9 cellular contexts compared by ENCODE assay signal in genomic region chr20:46255440-46256104, GRCh38. TPM values are rescaled to one million over a fixed set of nuclear protein-coding genes. Genes with fewer than 3 reads are reported as not detected.
DNase-seq lines count a peak whose midpoint lies in the region; ATAC-seq, FAIRE-seq and TF ChIP-seq lines count a peak whose summit lies in the region.
"Had no signal": no experiment of that assay in that cellular context is flagged by ENCODE, and none has a peak within 500 bp of the region (broad histone marks: within the 10 kb centered on the region; RNA-seq: fewer than 3 reads in every experiment).

No MANE protein-coding gene starts in this region.

- no peak for FAIRE-seq in small intestine (lab: Jason Lieb, UNC)
- FAIRE-seq: A549 had no signal

- CTCF ChIA-PET in activated CD4-positive, alpha-beta T cell treated with anti-CD3 and anti-CD28 coated beads for 36 hours (lab: Charles Lee), result interaction anchor here (1.0 kb wide), 1 partner anchor 93 kb away, joined by 3 read pairs; no protein-coding TSS in a partner anchor

- H3K4me1 Mint-ChIP-seq in activated CD4-positive, alpha-beta T cell treated with anti-CD3 and anti-CD28 coated beads for 36 hours, result no peaks in the 10 kb centered on the region

- no peaks in the 10 kb centered on the region for H3K4me1 ChIP-seq in small intestine (ENCODE audit: control insufficient read depth in 2 of 2, insufficient read depth in 1 of 2, low read depth in 1 of 2, low read length in 1 of 2)
- H3K4me1 ChIP-seq: A549 had no signal

- H3K9me3 ChIP-seq in small intestine (ENCODE audit: control insufficient read depth, low read depth), result no peaks in the 10 kb centered on the region
- H3K9me3 ChIP-seq: A549 had no signal

- WGBS in small intestine, 3 donors, result 44 to 54% (median 51%) methylated on average over 8 of the region's 8 CpGs

- peaks cover 0 to 24% of the 10 kb centered on the region in 2 donors for H3K27me3 ChIP-seq in small intestine (ENCODE audit: control insufficient read depth in 2 of 2, insufficient read depth in 2 of 2, low read length in 2 of 2)

- no peaks in the 10 kb centered on the region for H3K36me3 ChIP-seq in small intestine (ENCODE audit: control insufficient read depth in 2 of 2, insufficient read depth in 2 of 2, low read length in 2 of 2)

- no peak overlapping the region for H3K4me3 ChIP-seq in fibroblast of pulmonary artery (replicated peaks; ENCODE audit: low read depth, low read length)
- H3K4me3 ChIP-seq in small intestine (ENCODE audit: low read depth in 1 of 2, low read length in 2 of 2), result no peak overlapping the region
- H3K4me3 ChIP-seq: A549 had no signal

- ATAC-seq in activated CD4-positive, alpha-beta T cell treated with anti-CD3 and anti-CD28 coated beads for 36 hours, result no peak
- ATAC-seq in HG03521 (IDR thresholded peaks at IDR 0.05; ENCODE audit: unreplicated experiment), result no peak
- ATAC-seq: A549 had no signal

- DNase-seq in activated CD4-positive, alpha-beta T cell treated with anti-CD3 and anti-CD28 coated beads for 36 hours, result peak; percentile 29
- no peak for DNase-seq in activated CD4-positive, alpha-beta T cell treated with anti-CD3 and anti-CD28 coated beads, Interleukin-2, amount 50 U/mL, for 48 hours
- DNase-seq in NCI-H82 (lab: John Stamatoyannopoulos, UW) (peak; percentile 98), fibroblast of pulmonary artery (ENCODE audit: low read depth) (peak; percentile 58), small intestine (peak; percentile 81), retina (no peak), RKO (ENCODE audit: low spot score) (no peak)

- H3K27ac ChIP-seq in small intestine (ENCODE audit: low read depth in 1 of 2, low read length in 1 of 2), result no peak overlapping the region
- H3K27ac ChIP-seq: A549 had no signal

- no peak for TF ChIP-seq CTCF in fibroblast of pulmonary artery (IDR thresholded peaks at IDR 0.05; ENCODE audit: low read length, missing control alignments)

- no peaks in the 10 kb centered on the region for H3K9me3 Mint-ChIP-seq in activated CD4-positive, alpha-beta T cell treated with anti-CD3 and anti-CD28 coated beads for 36 hours (ENCODE audit: low read depth)

- no peak overlapping the region for H3K4me3 Mint-ChIP-seq in activated CD4-positive, alpha-beta T cell treated with anti-CD3 and anti-CD28 coated beads for 36 hours

- H3K36me3 Mint-ChIP-seq in activated CD4-positive, alpha-beta T cell treated with anti-CD3 and anti-CD28 coated beads for 36 hours (ENCODE audit: low read depth), result no peaks in the 10 kb centered on the region

- H3K27ac Mint-ChIP-seq in activated CD4-positive, alpha-beta T cell treated with anti-CD3 and anti-CD28 coated beads for 36 hours, result no peak overlapping the region

- POLR2A ChIA-PET in activated CD4-positive, alpha-beta T cell treated with anti-CD3 and anti-CD28 coated beads for 36 hours (lab: Charles Lee), result no interaction called here

- peaks cover 31% of the 10 kb centered on the region for H3K27me3 Mint-ChIP-seq in activated CD4-positive, alpha-beta T cell treated with anti-CD3 and anti-CD28 coated beads for 36 hours

- intact Hi-C loops in activated CD4-positive, alpha-beta T cell treated with anti-CD3 and anti-CD28 coated beads for 36 hours (cut with DNase I, micrococcal nuclease), result no loop called here

RNA-seq across cellular contexts. Expression of gene CDH22, which starts 52.7 kb away (rescaled TPM):
- total RNA-seq in activated CD4-positive, alpha-beta T cell treated with anti-CD3 and anti-CD28 coated beads for 36 hours, result not detected
- polyA plus RNA-seq in small intestine, result under 1 TPM in 1 of 3 donors, not detected in 2; 0.84 TPM
- polyA plus RNA-seq: A549 had no signal

Comparison
In these comparisons a context has a peak if more than half of its experiments do, and no peak if none do; other contexts are left out.
1. DNase-seq: peak in activated CD4-positive, alpha-beta T cell treated with anti-CD3 and anti-CD28 coated beads for 36 hours (single experiment), NCI-H82 (single experiment), fibroblast of pulmonary artery (single experiment) and small intestine (single experiment); none in activated CD4-positive, alpha-beta T cell treated with anti-CD3 and anti-CD28 coated beads, Interleukin-2, amount 50 U/mL, for 48 hours (0 of 2), retina (single experiment) and RKO (single experiment).